Comparison of ENCODE assay signal across 12 cellular contexts in the genomic region with DNA sequence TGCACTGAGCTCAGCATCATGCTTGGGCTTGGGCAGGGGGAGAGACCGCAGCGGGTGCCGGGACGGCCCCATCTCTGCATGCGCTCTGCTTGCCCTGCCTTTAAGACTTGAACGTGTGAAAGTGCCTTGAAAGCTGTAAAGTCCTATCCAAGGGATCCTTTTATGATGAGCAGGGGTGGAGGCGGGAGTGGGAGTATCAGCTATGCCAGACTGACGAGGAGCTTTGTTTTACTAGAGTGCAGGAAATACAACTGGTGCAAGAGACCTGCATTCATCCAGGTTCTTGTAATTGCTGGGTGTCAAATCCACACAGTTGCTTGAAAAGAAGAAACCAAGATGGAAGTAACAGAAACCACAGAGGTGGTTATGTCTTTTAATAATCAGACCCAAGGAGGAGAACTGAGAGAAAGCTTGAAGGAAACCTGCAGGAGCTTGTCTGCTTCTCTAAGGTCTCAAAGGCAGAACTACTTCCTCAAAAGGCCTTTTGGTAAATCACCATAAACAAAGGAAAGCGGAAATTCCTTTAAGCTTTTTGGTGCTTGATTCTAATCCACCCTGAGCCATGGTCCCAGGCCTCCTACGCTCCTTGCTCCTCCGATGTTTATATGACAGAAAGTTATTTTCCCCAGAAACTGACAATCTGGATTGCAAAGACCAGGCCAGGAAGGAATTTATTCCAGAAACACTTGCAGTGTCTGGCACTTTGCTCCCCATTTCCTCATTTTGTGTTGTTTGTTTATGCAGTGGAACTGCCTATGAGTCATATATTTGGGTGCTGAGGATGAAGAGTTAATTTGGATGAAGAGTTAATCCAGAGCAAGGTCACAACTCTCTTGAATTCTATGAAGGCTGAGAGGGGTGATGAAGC. TPM values are rescaled to one million over a fixed set of nuclear protein-coding genes. Genes with fewer than 3 reads are reported as not detected.
A peak's percentile ranks its signal among the peaks of the same experiment; 100 is the strongest.
DNase-seq lines count a peak whose midpoint lies in the region; ATAC-seq and TF ChIP-seq lines count a peak whose summit lies in the region.
"Had no signal": no experiment of that assay in that cellular context is flagged by ENCODE, and none has a peak within 500 bp of the region (broad histone marks: within the 10 kb centered on the region; RNA-seq: fewer than 3 reads in every experiment).

No MANE protein-coding gene starts in this region.

- DNase-seq in CD4-positive, alpha-beta T cell = peak in 1 of 10 experiments; percentile 15
- peak; percentile 49 to 64 for DNase-seq in Kasumi-1 (lab: John Stamatoyannopoulos, UW)
- DNase-seq in activated naive CD4-positive, alpha-beta T cell treated with anti-CD3 and anti-CD28 coated beads, Interleukin-2, amount 10 ng/mL, durations not matched to agents 7 days and 5 days = no peak
- DNase-seq in naive thymus-derived CD8-positive, alpha-beta T cell = no peak
- DNase-seq in NCI-H2029 (lab: John Stamatoyannopoulos, UW) = no peak
- DNase-seq in amniotic stem cell (lab: John Stamatoyannopoulos, UW) = no peak
- DNase-seq: left cardiac atrium, Right ventricle myocardium superior had no signal

- no peaks in the 10 kb centered on the region for H3K27me3 ChIP-seq in CD4-positive, alpha-beta T cell (ENCODE audit: control insufficient read depth, insufficient read depth, low read length)
- H3K27me3 ChIP-seq: suprapubic skin had no signal

- POLR2A ChIA-PET in CD4-positive, alpha-beta T cell (lab: Charles Lee) = interaction anchor here (0.8 to 4.7 kb wide), 15 partner anchors 9 to 165 kb away, joined by 3 to 25 read pairs (median 4); a partner anchor contains a TSS
- POLR2A ChIA-PET in naive thymus-derived CD8-positive, alpha-beta T cell (lab: Charles Lee) = interaction anchor here (0.9 to 1.1 kb wide), 4 partner anchors 9 to 135 kb away, joined by 3 to 4 read pairs (median 3); no protein-coding TSS in a partner anchor

- no peaks in the 10 kb centered on the region for H3K36me3 Mint-ChIP-seq in CD4-positive, alpha-beta T cell (ENCODE audit: low read depth)
- H3K36me3 Mint-ChIP-seq in activated naive CD4-positive, alpha-beta T cell treated with anti-CD3 and anti-CD28 coated beads, Interleukin-2, amount 10 ng/mL, durations not matched to agents 7 days and 5 days = no peaks in the 10 kb centered on the region
- no peaks in the 10 kb centered on the region for H3K36me3 Mint-ChIP-seq in naive thymus-derived CD8-positive, alpha-beta T cell

- TF ChIP-seq CTCF in CD4-positive, alpha-beta T cell (IDR thresholded peaks at IDR 0.05) = no peak

- no peaks in the 10 kb centered on the region for H3K27me3 Mint-ChIP-seq in CD4-positive, alpha-beta T cell
- no peaks in the 10 kb centered on the region for H3K27me3 Mint-ChIP-seq in activated naive CD4-positive, alpha-beta T cell treated with anti-CD3 and anti-CD28 coated beads, Interleukin-2, amount 10 ng/mL, durations not matched to agents 7 days and 5 days
- no peaks in the 10 kb centered on the region for H3K27me3 Mint-ChIP-seq in naive thymus-derived CD8-positive, alpha-beta T cell

- H3K4me3 Mint-ChIP-seq in CD4-positive, alpha-beta T cell = peak overlapping the region; percentile 11
- H3K4me3 Mint-ChIP-seq in activated naive CD4-positive, alpha-beta T cell treated with anti-CD3 and anti-CD28 coated beads, Interleukin-2, amount 10 ng/mL, durations not matched to agents 7 days and 5 days = no peak overlapping the region
- peak overlapping the region in 5 of 10 donors; percentile 19 to 60 (median 23) for H3K4me3 Mint-ChIP-seq in naive thymus-derived CD8-positive, alpha-beta T cell

- peak overlapping the region; percentile 92 for H3K27ac Mint-ChIP-seq in CD4-positive, alpha-beta T cell
- H3K27ac Mint-ChIP-seq in activated naive CD4-positive, alpha-beta T cell treated with anti-CD3 and anti-CD28 coated beads, Interleukin-2, amount 10 ng/mL, durations not matched to agents 7 days and 5 days = peak overlapping the region; percentile 77
- peak overlapping the region in 8 of 10 donors; percentile 39 to 90 (median 51) for H3K27ac Mint-ChIP-seq in naive thymus-derived CD8-positive, alpha-beta T cell

- peaks cover 33% of the 10 kb centered on the region for H3K4me1 Mint-ChIP-seq in CD4-positive, alpha-beta T cell (ENCODE audit: low read depth)
- peaks cover 35% of the 10 kb centered on the region for H3K4me1 Mint-ChIP-seq in activated naive CD4-positive, alpha-beta T cell treated with anti-CD3 and anti-CD28 coated beads, Interleukin-2, amount 10 ng/mL, durations not matched to agents 7 days and 5 days
- peaks cover 18 to 32% (median 29%) of the 10 kb centered on the region in 4 donors for H3K4me1 Mint-ChIP-seq in naive thymus-derived CD8-positive, alpha-beta T cell

- intact Hi-C loops in CD4-positive, alpha-beta T cell (cut with DNase I, micrococcal nuclease) = no loop called here

- peak overlapping the region; percentile 23 for H3K27ac ChIP-seq in CD4-positive, alpha-beta T cell (ENCODE audit: low read depth, low read length)
- H3K27ac ChIP-seq: suprapubic skin had no signal

- ATAC-seq in CD4-positive, alpha-beta T cell (ENCODE audit: poor library complexity) = peak; percentile 28
- ATAC-seq in naive thymus-derived CD8-positive, alpha-beta T cell = no peak
- ATAC-seq in GM21390 (IDR thresholded peaks at IDR 0.05; ENCODE audit: unreplicated experiment) (no peak), GM21717 (IDR thresholded peaks at IDR 0.05; ENCODE audit: unreplicated experiment) (no peak)
- ATAC-seq: left cardiac atrium had no signal

- CTCF ChIA-PET in CD4-positive, alpha-beta T cell (lab: Charles Lee) = interaction anchor here (1.1 to 1.3 kb wide), 2 partner anchors 134 to 156 kb away, joined by 3 to 4 read pairs; no protein-coding TSS in a partner anchor
- CTCF ChIA-PET in activated naive CD4-positive, alpha-beta T cell treated with anti-CD3 and anti-CD28 coated beads, Interleukin-2, amount 10 ng/mL, durations not matched to agents 7 days and 5 days (lab: Charles Lee) = interaction anchor here (0.6 to 3.4 kb wide), 6 partner anchors 9 to 341 kb away, joined by 3 to 19 read pairs (median 5); no protein-coding TSS in a partner anchor

- no peaks in the 10 kb centered on the region for H3K9me3 Mint-ChIP-seq in CD4-positive, alpha-beta T cell
- no peaks in the 10 kb centered on the region for H3K9me3 Mint-ChIP-seq in activated naive CD4-positive, alpha-beta T cell treated with anti-CD3 and anti-CD28 coated beads, Interleukin-2, amount 10 ng/mL, durations not matched to agents 7 days and 5 days
- no peaks in the 10 kb centered on the region for H3K9me3 Mint-ChIP-seq in naive thymus-derived CD8-positive, alpha-beta T cell

- H3K9me3 ChIP-seq in CD4-positive, alpha-beta T cell (ENCODE audit: control insufficient read depth, low read length) = no peaks in the 10 kb centered on the region
- H3K9me3 ChIP-seq: suprapubic skin had no signal

RNA-seq across cellular contexts. Expression of a gene that starts 51.3 kb away (rescaled TPM):
- total RNA-seq in CD4-positive, alpha-beta T cell = not detected
- total RNA-seq in naive thymus-derived CD8-positive, alpha-beta T cell = under 1 TPM in 1 of 2 experiments, not detected in 1; 0.22 TPM
- polyA plus RNA-seq in naive thymus-derived CD8-positive, alpha-beta T cell = not detected
- total RNA-seq: left cardiac atrium, LHCN-M2, Right ventricle myocardium superior, suprapubic skin had no signal

Comparison
In these comparisons a context has a peak if more than half of its experiments do, and no peak if none do; other contexts are left out.
1. DNase-seq: peak in Kasumi-1 (2 of 2); none in activated naive CD4-positive, alpha-beta T cell treated with anti-CD3 and anti-CD28 coated beads, Interleukin-2, amount 10 ng/mL, durations not matched to agents 7 days and 5 days (single experiment), naive thymus-derived CD8-positive, alpha-beta T cell (0 of 10), NCI-H2029 (single experiment) and amniotic stem cell (single experiment).
2. Peak in every context shown above with its lines, with median percentiles within 50 percentile points of each other: H3K27ac Mint-ChIP-seq.